Comparison of ENCODE assay signal across 8 cellular contexts in the genomic region with DNA sequence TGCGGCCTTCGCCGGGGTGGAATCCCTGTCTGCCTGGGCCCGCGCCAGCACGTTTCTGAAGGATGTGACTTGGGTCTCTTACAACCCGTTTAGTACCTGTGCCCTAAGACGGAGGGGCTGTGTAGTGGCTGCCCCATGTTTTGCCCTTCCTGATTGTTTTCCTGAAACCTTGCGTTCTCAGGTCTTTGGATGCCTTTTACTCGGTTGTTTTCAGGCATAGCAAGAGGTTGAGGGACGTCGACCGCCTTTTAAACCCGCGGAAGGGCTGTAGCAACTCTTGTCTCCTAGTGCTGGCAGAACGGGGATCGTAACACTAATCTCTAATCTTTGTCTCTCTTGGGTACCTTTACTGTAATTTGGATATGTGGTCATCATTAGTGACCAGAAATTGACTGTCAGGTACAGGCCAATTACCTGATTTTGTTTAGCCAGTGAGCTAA. TPM values are rescaled to one million over a fixed set of nuclear protein-coding genes. Genes with fewer than 3 reads are reported as not detected.
A peak's percentile ranks its signal among the peaks of the same experiment; 100 is the strongest.
DNase-seq lines count a peak whose midpoint lies in the region; ATAC-seq and TF ChIP-seq lines count a peak whose summit lies in the region.

No MANE protein-coding gene starts in this region.

- intact Hi-C loops in HCT116 (cut with micrococcal nuclease), result loop anchor here (2.0 kb wide), 1 partner anchor 20 kb away; no protein-coding TSS in a partner anchor
- intact Hi-C loops in prostate gland (cut with DNase I), result loop anchor here (5.0 to 10.0 kb wide), 2 partner anchors 82 to 630 kb away; a partner anchor contains a TSS

- CTCF ChIA-PET in HCT116 (lab: Charles Lee), result no interaction called here

- H3K36me3 ChIP-seq in HCT116 (ENCODE audit: control insufficient read depth in 1 of 2, insufficient read depth in 2 of 2, low read length in 2 of 2), result 0 out of 4 replicates have a peak, but pooled peaks cover 0 to 6% of the 10 kb centered on the region in 2 experiments
- H3K36me3 ChIP-seq in SJCRH30, result peaks cover 3% of the 10 kb centered on the region; the same call in 1 of the 2 replicates
- H3K36me3 ChIP-seq in esophagus (ENCODE audit: control insufficient read depth in 2 of 2, insufficient read depth in 2 of 2, low read length in 1 of 2), result no peaks in the 10 kb centered on the region
- H3K36me3 ChIP-seq in prostate gland, result no peaks in the 10 kb centered on the region

- peaks cover 54% of the 10 kb centered on the region for H3K79me2 ChIP-seq in HCT116 (ENCODE audit: insufficient read depth, low read length)

- no peaks in the 10 kb centered on the region for H4K20me1 ChIP-seq in HCT116 (ENCODE audit: insufficient read depth)

- TF ChIP-seq POLR2A in HCT116 (IDR thresholded peaks at IDR 0.05; ENCODE audit: borderline replicate concordance, extremely low read depth, insufficient read depth, insufficient read length) (no peak), prostate gland (IDR thresholded peaks at IDR 0.05) (no peak)

- DNase-seq in HCT116 (ENCODE audit: low read depth, low spot score) (no peak), SJCRH30 (no peak), prostate gland (ENCODE audit: low spot score) (no peak), MV-4-11 (lab: John Stamatoyannopoulos, UW) (no peak), kidney tubule cell (ENCODE audit: low spot score) (no peak), cerebellar nuclear complex (lab: John Stamatoyannopoulos, UW) (no peak)
- no peak for DNase-seq in activated CD4-positive, alpha-beta T cell treated with anti-CD3 and anti-CD28 coated beads, Interleukin-2, amount 50 U/mL, for 1 hour

- no peak for TF ChIP-seq RAD21 in HCT116 (IDR thresholded peaks at IDR 0.05; ENCODE audit: low read depth)

- POLR2A ChIA-PET in HCT116 (lab: Charles Lee), result no interaction called here

- H3K27me3 ChIP-seq in HCT116 (ENCODE audit: insufficient read depth, low read length) (no peaks in the 10 kb centered on the region), SJCRH30 (no peaks in the 10 kb centered on the region), esophagus (ENCODE audit: control insufficient read depth in 1 of 2, insufficient read depth in 2 of 2, low read length in 2 of 2) (no peaks in the 10 kb centered on the region), prostate gland (replicated peaks; ENCODE audit: insufficient read depth) (no peaks in the 10 kb centered on the region)

- TF ChIP-seq CTCF in HCT116 (IDR thresholded peaks at IDR 0.05 in 2 of 3, conservative IDR thresholded peaks at IDR 0.05 in 1 of 3; ENCODE audit: borderline replicate concordance in 1 of 3, insufficient read depth in 1 of 3, low read depth in 2 of 3, low read length in 2 of 3) (no peak), prostate gland (IDR thresholded peaks at IDR 0.05) (no peak)

- peak overlapping the region; percentile 98 for H3K27ac ChIP-seq in HCT116 (ENCODE audit: low read depth, low read length)
- peak overlapping the region; percentile 90 for H3K27ac ChIP-seq in SJCRH30
- peak overlapping the region; percentile 95 to 99 for H3K27ac ChIP-seq in esophagus (ENCODE audit: low read depth in 2 of 2, low read length in 1 of 2)
- peak overlapping the region; percentile 84 to 94 for H3K27ac ChIP-seq in prostate gland

- no peaks in the 10 kb centered on the region for H3K9me3 ChIP-seq in HCT116 (ENCODE audit: control insufficient read depth in 1 of 2, insufficient read depth in 1 of 2, low read depth in 1 of 2, low read length in 2 of 2)
- no peaks in the 10 kb centered on the region for H3K9me3 ChIP-seq in SJCRH30 (replicated peaks)
- no peaks in the 10 kb centered on the region for H3K9me3 ChIP-seq in esophagus (ENCODE audit: control insufficient read depth in 2 of 2, insufficient read depth in 1 of 2, low read depth in 1 of 2, low read length in 1 of 2)
- no peaks in the 10 kb centered on the region for H3K9me3 ChIP-seq in prostate gland

- no peaks in the 10 kb centered on the region for H3K9me2 ChIP-seq in HCT116 (ENCODE audit: insufficient read depth)

- H3K9ac ChIP-seq in HCT116 (ENCODE audit: low read length), result peak overlapping the region; percentile 96

- peak overlapping the region; percentile 89 for H3K4me2 ChIP-seq in HCT116 (ENCODE audit: low read length)

- H3K4me1 ChIP-seq in HCT116 (ENCODE audit: control insufficient read depth in 1 of 2, insufficient read depth in 2 of 2, low read length in 2 of 2), result peaks cover 9 to 23% of the 10 kb centered on the region in 2 experiments; a peak in 3 of 4 replicates
- 0 out of 2 replicates have a peak, but pooled peaks cover 5% of the 10 kb centered on the region for H3K4me1 ChIP-seq in SJCRH30
- H3K4me1 ChIP-seq in esophagus (ENCODE audit: control insufficient read depth in 2 of 2, insufficient read depth in 2 of 2, low read length in 1 of 2), result peaks cover 0 to 4% of the 10 kb centered on the region in 2 donors
- H3K4me1 ChIP-seq in prostate gland (replicated peaks), result no peaks in the 10 kb centered on the region

- 36 to 38% methylated on average over 17 of the region's 17 CpGs for WGBS in esophagus, 2 donors
- WGBS in prostate gland, result 28% methylated on average over 17 of the region's 17 CpGs

- peak overlapping the region; percentile 71 to 88 for H3K4me3 ChIP-seq in HCT116 (replicated peaks in 1 of 2; ENCODE audit: low read depth in 1 of 2, low read length in 2 of 2)
- peak overlapping the region; percentile 70 for H3K4me3 ChIP-seq in SJCRH30
- peak overlapping the region; percentile 70 to 87 for H3K4me3 ChIP-seq in esophagus (ENCODE audit: low read depth in 1 of 2, low read length in 2 of 2)
- H3K4me3 ChIP-seq in prostate gland, result peak overlapping the region; percentile 62 to 86

- RAD21 ChIA-PET in HCT116 (lab: Charles Lee; ENCODE audit: low non-redundant PET in 1 of 2, low total read pairs in 2 of 2, uncharacterized antibody in 2 of 2, unreplicated experiment in 2 of 2), result no interaction called here

- BruUV-seq in HCT116 (replicated peaks; lab: Mats Ljungman, UMichigan), result TSS peak; percentile 49

- no peak for ATAC-seq in HCT116

- no peak overlapping the region for H2AFZ ChIP-seq in HCT116 (ENCODE audit: low read depth, low read length, poor library complexity, severe bottlenecking)

TF ChIP-seq in HCT116, 20 proteins besides CTCF, POLR2A, EP300 and RAD21:
- TF ChIP-seq ZFX (IDR thresholded peaks at IDR 0.05) (peak; percentile 82), ZNF274 (IDR thresholded peaks at IDR 0.05; ENCODE audit: low read depth, low read length) (no peak)

RNA-seq across cellular contexts. Expression of a gene that starts 0.7 kb away (rescaled TPM):
- total RNA-seq in HCT116 (2021; ENCODE audit: unreplicated experiment) (7.3 TPM), prostate gland (1 to 10 TPM; 4.0 to 5.3 TPM)
- 2.5 and 3.1 TPM in 2 replicates for polyA plus RNA-seq in HCT116 (2012)
- total RNA-seq in SJCRH30 (2014; rRNA removed; shearing (Covaris generic)), result 15.4 and 16.2 TPM in 2 replicates
- polyA plus RNA-seq in esophagus, result 1 to 10 TPM; 1.3 to 2.1 TPM

RNA-seq across cellular contexts. Expression of a gene that starts 39.2 kb away (rescaled TPM):
- total RNA-seq in HCT116 (2021; ENCODE audit: unreplicated experiment), result 7.2 TPM
- polyA plus RNA-seq in HCT116 (2012), result 6.0 and 6.3 TPM in 2 replicates
- 14.1 and 18.1 TPM in 2 replicates for total RNA-seq in SJCRH30 (2014; rRNA removed; shearing (Covaris generic))
- 1 to 10 TPM; 5.5 to 9.9 TPM for polyA plus RNA-seq in esophagus
- total RNA-seq in prostate gland, result 10 to 100 TPM; 16.3 to 31.1 TPM
